Comparison of ENCODE assay signal across 32 cellular contexts in the genomic region with DNA sequence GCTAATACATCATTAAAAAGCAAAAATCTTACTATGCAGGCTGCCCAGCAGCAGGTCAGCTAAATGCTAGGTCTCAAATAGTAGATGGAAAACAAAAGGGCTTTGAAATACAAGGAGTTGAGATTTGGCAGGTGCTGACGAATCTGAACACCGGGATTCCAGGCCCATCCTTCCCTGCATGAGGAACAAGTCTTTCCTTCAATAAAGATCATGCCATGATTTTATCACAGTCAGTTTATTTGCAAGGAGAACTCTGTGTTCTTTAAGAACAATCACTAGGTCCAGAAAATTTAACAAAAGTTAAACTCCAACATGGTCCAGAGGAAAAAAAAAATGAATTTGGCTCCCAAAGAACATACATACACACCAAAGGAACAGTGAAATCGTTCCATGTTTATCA.
DNase-seq lines count a peak whose midpoint lies in the region; ATAC-seq and TF ChIP-seq lines count a peak whose summit lies in the region.
"Had no signal": no experiment of that assay in that cellular context is flagged by ENCODE, and none has a peak within 500 bp of the region (broad histone marks: within the 10 kb centered on the region; RNA-seq: fewer than 3 reads in every experiment).

No MANE protein-coding gene starts in this region.

- WGBS in prostate gland, result 21% methylated on average over 3 of the region's 3 CpGs

- H3K27ac ChIP-seq in 22Rv1 (peak overlapping the region; percentile 82), VCaP (peak overlapping the region; percentile 77), prostate gland (peak overlapping the region in 1 of 2 donors; percentile 7)
- H3K27ac ChIP-seq: A549; BLaER1; BLaER1 treated with 17β-estradiol and CSF1 and Interleukin-3, amounts not matched to agents 10 nM and 100 nM; C4-2B had no signal

- no peaks in the 10 kb centered on the region for H3K27me3 ChIP-seq in prostate gland (replicated peaks; ENCODE audit: insufficient read depth)
- H3K27me3 ChIP-seq: BE2C; BLaER1; BLaER1 treated with 17β-estradiol and CSF1 and Interleukin-3, amounts not matched to agents 10 nM and 100 nM had no signal

- H3K9me3 ChIP-seq in prostate gland, result no peaks in the 10 kb centered on the region
- H3K9me3 ChIP-seq: A549; BE2C; BLaER1; BLaER1 treated with 17β-estradiol and CSF1 and Interleukin-3, amounts not matched to agents 10 nM and 100 nM; Caco-2 had no signal

- intact Hi-C loops in prostate gland (cut with DNase I), result no loop called here

- H3K4me3 ChIP-seq in LNCaP clone FGC (ENCODE audit: low read depth, low read length), result no peak overlapping the region
- H3K4me3 ChIP-seq in prostate gland, result no peak overlapping the region
- H3K4me3 ChIP-seq: A549; BLaER1; BLaER1 treated with 17β-estradiol and CSF1 and Interleukin-3, amounts not matched to agents 10 nM and 100 nM had no signal

- TF ChIP-seq CTCF in 22Rv1 (IDR thresholded peaks at IDR 0.05) (no peak), LNCaP clone FGC (IDR thresholded peaks at IDR 0.05; ENCODE audit: control insufficient read depth, extremely low read depth, insufficient read depth) (no peak), VCaP (conservative IDR thresholded peaks at IDR 0.05) (no peak), prostate gland (IDR thresholded peaks at IDR 0.05) (no peak)

- no peaks in the 10 kb centered on the region for H3K4me1 ChIP-seq in prostate gland (replicated peaks)
- H3K4me1 ChIP-seq: A549; BLaER1; BLaER1 treated with 17β-estradiol and CSF1 and Interleukin-3, amounts not matched to agents 10 nM and 100 nM; Caco-2 had no signal

- no peak for TF ChIP-seq POLR2A in prostate gland (IDR thresholded peaks at IDR 0.05)

- DNase-seq in LNCaP clone FGC (ENCODE audit: low read depth) (peak; percentile 86), prostate gland (ENCODE audit: low spot score) (peak; percentile 12), ecto neural progenitor cell (ENCODE audit: low spot score) (no peak), T1000 (lab: John Stamatoyannopoulos, UW) (no peak), inferior parietal cortex (ENCODE audit: extremely low spot score) (no peak)
- DNase-seq: 8988T; ACHN; AML-193; BE2C; C1 segment of cervical spinal cord; Caco-2; Calu3; CD4-positive, alpha-beta memory T cell; CD4-positive, alpha-beta T cell; CD4-positive, CD25-positive, alpha-beta regulatory T cell; CD8-positive, alpha-beta memory T cell; CD8-positive, alpha-beta T cell; COR-L47; DMS 273 treated with DMSO at 0.1 percent for 48 hours; DMS153; DMS53; DMS79; DMS79 treated with DMSO at 0.1 percent for 48 hours; DND-41; EL had no signal

- H3K36me3 ChIP-seq in prostate gland, result no peaks in the 10 kb centered on the region
- H3K36me3 ChIP-seq: BE2C; BLaER1; BLaER1 treated with 17β-estradiol and CSF1 and Interleukin-3, amounts not matched to agents 10 nM and 100 nM had no signal

- no peak for ATAC-seq in HG03571 (IDR thresholded peaks at IDR 0.05; ENCODE audit: unreplicated experiment)
- ATAC-seq: A549; CD8-positive, alpha-beta T cell had no signal

Comparison
In these comparisons a context has a peak if more than half of its experiments do, and no peak if none do; other contexts are left out.
1. DNase-seq: peak in LNCaP clone FGC (single experiment) and prostate gland (single experiment); none in ecto neural progenitor cell (single experiment), T1000 (single experiment) and inferior parietal cortex (single experiment).